Comparison of ENCODE assay signal across 8 cellular contexts in the genomic region with DNA sequence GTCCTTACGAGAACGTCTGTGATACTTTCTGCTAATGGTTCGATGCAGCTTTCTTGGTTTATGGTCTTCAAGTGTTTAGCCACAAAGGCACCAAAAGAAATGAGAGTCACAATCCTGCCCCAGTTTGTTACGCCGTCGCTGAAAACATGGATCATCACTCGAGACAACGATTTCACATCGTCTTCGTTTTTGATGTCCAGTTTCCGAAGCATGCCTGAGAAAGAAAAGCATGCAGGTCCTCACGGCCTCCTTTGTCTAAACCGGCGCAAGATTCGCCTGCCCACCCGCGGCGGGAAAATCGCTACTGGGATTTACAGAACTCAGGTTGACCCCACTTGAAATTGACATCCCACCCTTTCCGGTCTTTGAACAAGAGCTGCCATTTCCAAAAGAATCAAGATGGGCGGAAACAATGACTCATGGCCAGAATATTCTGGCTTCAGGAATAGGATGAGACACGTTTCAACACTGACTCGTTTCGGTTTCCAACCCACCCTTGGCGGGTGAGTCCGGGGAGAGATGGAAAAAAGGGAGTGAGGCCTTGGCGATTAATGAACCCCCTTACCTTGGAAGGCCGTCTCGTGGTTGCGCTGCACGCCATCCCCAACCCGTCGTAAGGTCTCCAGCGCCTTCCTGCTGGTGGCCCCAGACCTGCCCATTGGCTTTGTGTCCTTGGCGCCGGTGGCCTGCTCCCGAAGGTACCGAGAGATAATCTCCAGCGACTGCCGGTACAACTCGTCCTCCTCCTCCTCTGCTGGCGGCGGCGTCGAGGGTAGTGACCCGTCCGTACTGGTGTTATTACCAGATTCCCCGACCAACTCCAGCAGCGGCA. TPM values are rescaled to one million over a fixed set of nuclear protein-coding genes. Genes with fewer than 3 reads are reported as not detected.
DNase-seq lines count a peak whose midpoint lies in the region; TF ChIP-seq lines count a peak whose summit lies in the region.

No MANE protein-coding gene starts in this region.

- TF ChIP-seq CTCF in LNCaP clone FGC (IDR thresholded peaks at IDR 0.05; ENCODE audit: control insufficient read depth, extremely low read depth, insufficient read depth), result no peak
- no peak for TF ChIP-seq CTCF in GM20000 (IDR thresholded peaks at IDR 0.05; ENCODE audit: extremely low read depth, missing control alignments)

- peak overlapping the region; percentile 98 for H3K4me3 ChIP-seq in LNCaP clone FGC (ENCODE audit: low read depth, low read length)

- DNase-seq in NCI-H1417 (lab: John Stamatoyannopoulos, UW) (peak; percentile 69 to 87 (median 77)), NCI-H1417 treated with DMSO at 0.1 percent for 48 hours (lab: John Stamatoyannopoulos, UW) (no peak), LNCaP clone FGC (ENCODE audit: low read depth) (no peak), SW480 (ENCODE audit: low spot score) (peak; percentile 77), cerebellum (ENCODE audit: low spot score) (peak; percentile 26), kidney tubule cell (ENCODE audit: low spot score) (peak; percentile 90), GM20000 (ENCODE audit: low spot score) (no peak)
- DNase-seq in stimulated activated CD4-positive, alpha-beta T cell treated with anti-CD3 and anti-CD28 coated beads, Interleukin-1b, Interleukin-23, amount 100 ng/mL, for 48 hours, result peak; percentile 65

RNA-seq across cellular contexts. Expression of gene MCL1, which starts 0.9 kb away (rescaled TPM):
- total RNA-seq in cerebellum, result 86.7 TPM

RNA-seq across cellular contexts. Expression of gene ADAMTSL4, which starts 29.3 kb away (rescaled TPM):
- 0.36 TPM for total RNA-seq in cerebellum

RNA-seq across cellular contexts. Expression of gene ENSA, which starts 50.9 kb away (rescaled TPM):
- total RNA-seq in cerebellum, result 102 TPM

Comparison
In these comparisons a context has a peak if more than half of its experiments do, and no peak if none do; other contexts are left out.
1. DNase-seq: peak in NCI-H1417 (3 of 3), SW480 (single experiment), cerebellum (single experiment), kidney tubule cell (single experiment) and stimulated activated CD4-positive, alpha-beta T cell treated with anti-CD3 and anti-CD28 coated beads, Interleukin-1b, Interleukin-23, amount 100 ng/mL, for 48 hours (single experiment); none in NCI-H1417 treated with DMSO at 0.1 percent for 48 hours (single experiment), LNCaP clone FGC (single experiment) and GM20000 (single experiment).